ENCODE assay signal across 9 cellular contexts in genomic region chr7:121385800-121386179, GRCh38. TPM values are rescaled to one million over a fixed set of nuclear protein-coding genes. Genes with fewer than 3 reads are reported as not detected.
A peak's percentile ranks its signal among the peaks of the same experiment; 100 is the strongest.
DNase-seq lines count a peak whose midpoint lies in the region; ATAC-seq, FAIRE-seq and TF ChIP-seq lines count a peak whose summit lies in the region.
"Had no signal": no experiment of that assay in that cellular context is flagged by ENCODE, and none has a peak within 500 bp of the region (broad histone marks: within the 10 kb centered on the region; RNA-seq: fewer than 3 reads in every experiment).

No MANE protein-coding gene starts in this region.

- no peaks in the 10 kb centered on the region for H3K9me3 ChIP-seq in MM.1S (replicated peaks; ENCODE audit: insufficient read depth, low read length)
- H3K9me3 ChIP-seq: SJSA1 had no signal

- DNase-seq in GM18507 (ENCODE audit: extremely low spot score, insufficient read length, low read depth) (peak; percentile 8), MM.1S (peak; percentile 72), GDM1 (lab: John Stamatoyannopoulos, UW) (no peak), G401 (ENCODE audit: low spot score) (no peak), kidney glomerular epithelial cell (lab: John Stamatoyannopoulos, UW) (no peak), HuH-7 (ENCODE audit: low spot score) (no peak)

- peak; percentile 88 for FAIRE-seq in GM18507 (lab: Jason Lieb, UNC)

- H3K9ac ChIP-seq in MM.1S (ENCODE audit: low read length) = no peak overlapping the region

- peaks cover 33% of the 10 kb centered on the region for H3K4me1 ChIP-seq in MM.1S (ENCODE audit: low read length)
- H3K4me1 ChIP-seq: SJSA1 had no signal

- in situ Hi-C loops in G401 (cut with HindIII; ENCODE audit: low sequenced_read_pairs) = no loop called here

- H3K27me3 ChIP-seq in MM.1S (replicated peaks; ENCODE audit: insufficient read depth, low read length) = no peaks in the 10 kb centered on the region
- H3K27me3 ChIP-seq: SJSA1 had no signal

- no peaks in the 10 kb centered on the region for H3K9me2 ChIP-seq in MM.1S (replicated peaks; ENCODE audit: insufficient read depth, low read length)

- no peak for TF ChIP-seq CTCF in MM.1S (IDR thresholded peaks at IDR 0.05; ENCODE audit: low read length)

- H3K27ac ChIP-seq in MM.1S (ENCODE audit: low read length) = peak overlapping the region; percentile 4; the same call in 1 of the 2 replicates

- H3K79me2 ChIP-seq in MM.1S (ENCODE audit: low read length) = peaks cover 99% of the 10 kb centered on the region

- H3K4me2 ChIP-seq in MM.1S (ENCODE audit: low read depth, low read length) = peak overlapping the region; percentile 32

- H2AFZ ChIP-seq in MM.1S (ENCODE audit: low read length) = no peak overlapping the region

- H3K4me3 ChIP-seq in MM.1S (ENCODE audit: low read length) = no peak overlapping the region
- H3K4me3 ChIP-seq: SJSA1 had no signal

- H3F3A ChIP-seq in MM.1S (ENCODE audit: insufficient read depth, low read length) = peaks cover 10% of the 10 kb centered on the region

- H4K20me1 ChIP-seq in MM.1S (ENCODE audit: insufficient read depth, low read length) = peaks cover 10% of the 10 kb centered on the region; the same call in 1 of the 2 replicates

- peak; percentile 94 for ATAC-seq in GM21717 (IDR thresholded peaks at IDR 0.05; ENCODE audit: unreplicated experiment)
- peak; percentile 36 for ATAC-seq in esophagus mucosa

- H3K36me3 ChIP-seq in MM.1S (replicated peaks; ENCODE audit: insufficient read depth, low read length) = peaks cover 15% of the 10 kb centered on the region; the same call in 1 of the 2 replicates

RNA-seq across cellular contexts. Expression of gene FAM3C, which starts 10.3 kb away (rescaled TPM):
- 36.7 TPM for total RNA-seq in esophagus mucosa
- total RNA-seq in G401 (2014; rRNA removed; shearing (Covaris generic)) = 6.0 and 14.1 TPM in 2 replicates

RNA-seq across cellular contexts. Expression of gene WNT16, which starts 57.0 kb away (rescaled TPM):
- total RNA-seq in esophagus mucosa = 0.12 TPM
- total RNA-seq in G401 (2014; rRNA removed; shearing (Covaris generic)) = not detected in 2 replicates
- total RNA-seq: SJSA1 had no signal

Comparison
In these comparisons a context has a peak if more than half of its experiments do, and no peak if none do; other contexts are left out.
1. DNase-seq: peak in GM18507 (single experiment) and MM.1S (single experiment); none in GDM1 (single experiment), G401 (single experiment), kidney glomerular epithelial cell (single experiment) and HuH-7 (single experiment).